12 cellular contexts compared by ENCODE assay signal in the genomic region with DNA sequence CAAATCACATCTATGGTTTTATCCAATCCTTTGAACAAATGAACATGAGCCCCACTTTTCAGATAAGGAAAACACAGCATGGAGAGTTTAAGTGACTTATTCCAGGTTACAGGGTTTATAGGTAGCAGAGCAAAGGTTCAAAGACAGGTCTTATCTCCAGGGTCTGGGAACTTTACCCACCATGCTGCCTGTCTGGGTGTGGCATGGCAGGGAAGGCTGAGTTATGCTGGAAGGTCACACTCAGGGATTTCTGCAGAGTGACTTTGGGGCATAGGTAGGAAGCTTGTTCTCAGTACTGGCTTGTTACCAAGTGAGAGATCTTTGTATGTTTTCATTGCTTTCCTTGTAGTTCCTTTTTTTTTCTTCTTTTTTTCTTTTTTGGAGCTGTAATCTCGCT. TPM values are rescaled to one million over a fixed set of nuclear protein-coding genes. Genes with fewer than 3 reads are reported as not detected.
DNase-seq lines count a peak whose midpoint lies in the region; ATAC-seq and TF ChIP-seq lines count a peak whose summit lies in the region.
"Had no signal": no experiment of that assay in that cellular context is flagged by ENCODE, and none has a peak within 500 bp of the region (broad histone marks: within the 10 kb centered on the region; RNA-seq: fewer than 3 reads in every experiment).

No MANE protein-coding gene starts in this region.

- ATAC-seq in GM18519 (IDR thresholded peaks at IDR 0.05; ENCODE audit: low FRiP score, unreplicated experiment), result no peak

- H3K36me3 ChIP-seq in Peyer's patch, result no peaks in the 10 kb centered on the region
- H3K36me3 ChIP-seq in colonic mucosa, result no peaks in the 10 kb centered on the region
- no peaks in the 10 kb centered on the region for H3K36me3 ChIP-seq in rectal smooth muscle tissue (ENCODE audit: control insufficient read depth, insufficient read depth, low read length)

- H3K9me3 ChIP-seq in Peyer's patch, result no peaks in the 10 kb centered on the region
- no peaks in the 10 kb centered on the region for H3K9me3 ChIP-seq in colonic mucosa

- H3K27me3 ChIP-seq in Peyer's patch (no peaks in the 10 kb centered on the region), colonic mucosa (no peaks in the 10 kb centered on the region), rectal smooth muscle tissue (ENCODE audit: control insufficient read depth, insufficient read depth, low read length) (no peaks in the 10 kb centered on the region)

- H3K4me3 ChIP-seq in GM12864 (ENCODE audit: low read depth, low read length), result peak overlapping the region; percentile 2; the same call in 1 of the 2 replicates
- H3K4me3 ChIP-seq in Peyer's patch, result peak overlapping the region in 2 of 4 donors; percentile 7 to 17
- H3K4me3 ChIP-seq in colonic mucosa, result no peak overlapping the region
- H3K4me3 ChIP-seq in rectal smooth muscle tissue (ENCODE audit: low read length), result peak overlapping the region; percentile 11

- intact Hi-C loops in colonic mucosa (cut with DNase I), result no loop called here

- peak overlapping the region; percentile 73 to 84 (median 80) for H3K27ac ChIP-seq in Peyer's patch
- H3K27ac ChIP-seq in colonic mucosa, result peak overlapping the region; percentile 56
- H3K27ac ChIP-seq in rectal smooth muscle tissue (ENCODE audit: low read depth, low read length), result no peak overlapping the region

- no peak for TF ChIP-seq CTCF in GM12864 (IDR thresholded peaks at IDR 0.05; ENCODE audit: low read depth, low read length, missing control alignments)
- TF ChIP-seq CTCF in Peyer's patch (IDR thresholded peaks at IDR 0.05), result no peak
- TF ChIP-seq CTCF in colonic mucosa (IDR thresholded peaks at IDR 0.05), result no peak

- H3K9ac ChIP-seq in colonic mucosa (ENCODE audit: low read depth in 2 of 2, low read length in 2 of 2) (no peak overlapping the region), rectal smooth muscle tissue (ENCODE audit: low read length) (no peak overlapping the region)

- no peak for TF ChIP-seq POLR2A in Peyer's patch (IDR thresholded peaks at IDR 0.05)

- H3K4me1 ChIP-seq in Peyer's patch, result peaks cover 0 to 6% (median 3%) of the 10 kb centered on the region in 4 donors
- no peaks in the 10 kb centered on the region for H3K4me1 ChIP-seq in colonic mucosa
- H3K4me1 ChIP-seq in rectal smooth muscle tissue (ENCODE audit: control insufficient read depth, insufficient read depth, low read length), result no peaks in the 10 kb centered on the region

- no peak for DNase-seq in GM12864 (ENCODE audit: low read depth)
- peak in 2 of 3 donors; percentile 66 to 73 for DNase-seq in Peyer's patch
- peak; percentile 63 for DNase-seq in colonic mucosa
- no peak for DNase-seq in NCI-H524 treated with DMSO at 0.1 percent for 48 hours (lab: John Stamatoyannopoulos, UW)
- DNase-seq in epidermal melanocyte (ENCODE audit: insufficient read length, low spot score), result no peak
- DNase-seq: caudate nucleus, GOT3, head of caudate nucleus, NCI-H1105 treated with DMSO at 0.1 percent for 48 hours had no signal

RNA-seq across cellular contexts. Expression of a gene that starts 1.8 kb away (rescaled TPM):
- total RNA-seq in Peyer's patch (10 to 100 TPM in 1 of 4 donors, 1 to 10 TPM in 3; 1.7 to 11.6 (median 2.3) TPM), colonic mucosa (under 1 TPM; 0.20 to 0.27 TPM)
- total RNA-seq: epithelial cell of proximal tubule had no signal

Comparison
In these comparisons a context has a peak if more than half of its experiments do, and no peak if none do; other contexts are left out.
1. DNase-seq: peak in Peyer's patch (2 of 3) and colonic mucosa (single experiment); none in GM12864 (single experiment), NCI-H524 treated with DMSO at 0.1 percent for 48 hours (single experiment) and epidermal melanocyte (single experiment).